In the genomic region with DNA sequence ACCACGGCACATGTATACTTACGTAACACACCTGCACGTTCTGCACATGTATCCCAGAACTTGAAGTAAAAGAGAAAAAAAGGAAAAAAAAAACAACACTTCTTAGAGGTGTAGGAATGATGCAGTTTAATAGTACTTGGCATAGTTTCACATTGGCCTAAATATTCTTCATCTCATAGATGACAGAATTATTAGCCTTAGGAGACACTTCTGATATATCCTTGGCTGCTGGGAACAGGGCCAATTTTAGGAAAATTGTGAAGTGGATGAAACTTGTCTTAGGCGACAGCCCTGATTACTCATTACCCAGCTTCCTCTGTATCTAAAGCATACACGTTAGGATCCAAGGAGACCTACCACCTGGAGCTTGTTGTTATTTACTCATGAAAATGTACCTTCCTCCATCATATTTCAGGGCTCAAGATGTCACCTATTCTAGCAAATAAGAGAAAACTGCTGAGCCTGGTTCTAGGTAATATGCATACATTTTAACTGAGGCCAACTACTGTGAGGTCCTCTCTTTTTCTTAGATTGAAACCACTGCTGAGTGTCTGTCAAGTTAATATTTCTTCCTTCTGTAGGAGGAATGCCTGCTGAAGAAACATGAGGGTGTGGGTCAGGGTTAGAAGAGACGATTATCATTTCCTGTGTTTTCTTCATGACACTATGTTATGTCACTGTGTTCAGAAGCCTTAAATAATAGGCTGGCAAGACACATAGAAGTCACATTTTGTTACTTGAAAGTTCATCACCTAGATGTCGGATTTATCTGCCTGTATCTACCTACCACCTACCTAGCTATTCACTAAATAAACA, we compare ENCODE assay signal across 13 cellular contexts. TPM values are rescaled to one million over a fixed set of nuclear protein-coding genes. Genes with fewer than 3 reads are reported as not detected.
DNase-seq lines count a peak whose midpoint lies in the region; ATAC-seq and TF ChIP-seq lines count a peak whose summit lies in the region.
"Had no signal": no experiment of that assay in that cellular context is flagged by ENCODE, and none has a peak within 500 bp of the region (broad histone marks: within the 10 kb centered on the region; RNA-seq: fewer than 3 reads in every experiment).

No MANE protein-coding gene starts in this region.

- intact Hi-C loops in gastrocnemius medialis (cut with DNase I; ENCODE audit: low total_unique reads): no loop called here

- no peak for TF ChIP-seq POLR2A in gastrocnemius medialis (IDR thresholded peaks at IDR 0.05)

- no peaks in the 10 kb centered on the region for H3K9me3 ChIP-seq in gastrocnemius medialis
- H3K9me3 ChIP-seq: A549, pancreas had no signal

- H3K36me3 ChIP-seq in gastrocnemius medialis: peaks cover 0 to 5% of the 10 kb centered on the region in 2 donors
- H3K36me3 ChIP-seq: pancreas had no signal

- H3K27ac ChIP-seq in gastrocnemius medialis: peak overlapping the region in 3 of 4 donors; percentile 8 to 58 (median 15)
- H3K27ac ChIP-seq: A549, dorsolateral prefrontal cortex, pancreas had no signal

- DNase-seq in NCI-H2171 treated with DMSO at 0.1 percent for 48 hours (lab: John Stamatoyannopoulos, UW) (peak; percentile 10), NCI-H2171 (lab: John Stamatoyannopoulos, UW) (no peak), NCI-H526 treated with DMSO at 0.1 percent for 48 hours (lab: John Stamatoyannopoulos, UW) (peak; percentile 56), epithelial cell of esophagus (ENCODE audit: low read depth) (peak; percentile 39), gastrocnemius medialis (no peak)
- DNase-seq: activated CD4-positive, alpha-beta memory T cell treated with anti-CD3 and anti-CD28 coated beads for 36 hours; dorsolateral prefrontal cortex; NCI-H748 treated with DMSO at 0.1 percent for 48 hours; pancreas had no signal

- H3K4me3 ChIP-seq in epithelial cell of esophagus (ENCODE audit: low read length): no peak overlapping the region
- no peak overlapping the region for H3K4me3 ChIP-seq in gastrocnemius medialis
- H3K4me3 ChIP-seq: A549, dorsolateral prefrontal cortex, pancreas had no signal

- H3K4me1 ChIP-seq in gastrocnemius medialis: peaks cover 15 to 42% of the 10 kb centered on the region in 2 donors
- H3K4me1 ChIP-seq: A549, pancreas had no signal

- H3K27me3 ChIP-seq in gastrocnemius medialis: no peaks in the 10 kb centered on the region
- H3K27me3 ChIP-seq: dorsolateral prefrontal cortex, pancreas had no signal

- no peak for ATAC-seq in gastrocnemius medialis
- ATAC-seq in HG03159 (IDR thresholded peaks at IDR 0.05; ENCODE audit: unreplicated experiment): no peak
- ATAC-seq in GM19351 (IDR thresholded peaks at IDR 0.05; ENCODE audit: unreplicated experiment): no peak
- no peak for ATAC-seq in GM18520 (IDR thresholded peaks at IDR 0.05; ENCODE audit: unreplicated experiment)
- ATAC-seq: A549, pancreas had no signal

- in situ Hi-C loops in gastrocnemius medialis (cut with MboI; ENCODE audit: low sequenced_read_pairs in 4 of 4): no loop called here

- TF ChIP-seq CTCF in epithelial cell of esophagus (IDR thresholded peaks at IDR 0.05; ENCODE audit: insufficient read depth, low read depth, low read length, missing control alignments) (no peak), gastrocnemius medialis (IDR thresholded peaks at IDR 0.05 in 4 of 5, conservative IDR thresholded peaks at IDR 0.05 in 1 of 5) (no peak)

RNA-seq across cellular contexts. Expression of a gene that starts 44.3 kb away (rescaled TPM):
- total RNA-seq in gastrocnemius medialis: 10 to 100 TPM in 3 of 4 donors, 1 to 10 TPM in 1; 4.8 to 35.5 (median 34.1) TPM
- total RNA-seq: activated CD4-positive, alpha-beta memory T cell treated with anti-CD3 and anti-CD28 coated beads for 36 hours had no signal

Comparison
In these comparisons a context has a peak if more than half of its experiments do, and no peak if none do; other contexts are left out.
1. DNase-seq: peak in NCI-H2171 treated with DMSO at 0.1 percent for 48 hours (single experiment), NCI-H526 treated with DMSO at 0.1 percent for 48 hours (single experiment) and epithelial cell of esophagus (single experiment); none in NCI-H2171 (single experiment) and gastrocnemius medialis (0 of 2).